Comparison of ENCODE assay signal across 12 cellular contexts in genomic region chr10:124416733-124417132, GRCh38. TPM values are rescaled to one million over a fixed set of nuclear protein-coding genes. Genes with fewer than 3 reads are reported as not detected.
DNase-seq lines count a peak whose midpoint lies in the region; ATAC-seq, FAIRE-seq and TF ChIP-seq lines count a peak whose summit lies in the region.
"Had no signal": no experiment of that assay in that cellular context is flagged by ENCODE, and none has a peak within 500 bp of the region (broad histone marks: within the 10 kb centered on the region; RNA-seq: fewer than 3 reads in every experiment).

No MANE protein-coding gene starts in this region.

- peaks cover 2 to 57% of the 10 kb centered on the region in 2 experiments for H3K79me2 ChIP-seq in H1 (ENCODE audit: control insufficient read depth in 1 of 2, insufficient read depth in 2 of 2, low read length in 2 of 2)

- H3K9me3 Mint-ChIP-seq in IgD-negative memory B cell: no peaks in the 10 kb centered on the region
- no peaks in the 10 kb centered on the region for H3K9me3 Mint-ChIP-seq in naive thymus-derived CD4-positive, alpha-beta T cell
- H3K9me3 Mint-ChIP-seq: activated B cell treated with CpG ODN at 0.5 μM for 24 hours had no signal

- no peak overlapping the region for H3K9ac ChIP-seq in H1 (replicated peaks in 1 of 4; ENCODE audit: extremely low read depth in 1 of 4, low read depth in 3 of 4, low read length in 3 of 4)

- peaks cover 7 to 15% (median 11%) of the 10 kb centered on the region in 3 donors for H3K4me1 Mint-ChIP-seq in IgD-negative memory B cell
- peaks cover 8 to 45% (median 35%) of the 10 kb centered on the region in 7 donors for H3K4me1 Mint-ChIP-seq in naive thymus-derived CD4-positive, alpha-beta T cell

- no peak overlapping the region for H3K18ac ChIP-seq in H1 (ENCODE audit: extremely low read depth, low read length)

- no peak overlapping the region for H2AFZ ChIP-seq in H1 (ENCODE audit: low read length)

- H3K27me3 Mint-ChIP-seq in IgD-negative memory B cell: peaks cover 2% of the 10 kb centered on the region
- peaks cover 0 to 11% (median 0%) of the 10 kb centered on the region in 5 donors for H3K27me3 Mint-ChIP-seq in naive thymus-derived CD4-positive, alpha-beta T cell

- no peaks in the 10 kb centered on the region for H3K9me3 ChIP-seq in H1 (ENCODE audit: insufficient read depth in 2 of 2, low read depth in 1 of 2, low read length in 1 of 2)
- H3K9me3 ChIP-seq in naive thymus-derived CD4-positive, alpha-beta T cell (ENCODE audit: control insufficient read depth in 2 of 3, low read length in 3 of 3): no peaks in the 10 kb centered on the region

- DNase-seq in AG10803 (ENCODE audit: low read depth) (peak; percentile 66), H1 (ENCODE audit: low read depth in 1 of 2, low spot score in 2 of 2) (no peak), NCI-H446 (lab: John Stamatoyannopoulos, UW) (no peak), hypothalamus (lab: John Stamatoyannopoulos, UW) (no peak), DMS153 treated with DMSO at 0.1 percent for 48 hours (lab: John Stamatoyannopoulos, UW; ENCODE audit: unreplicated experiment) (no peak)
- DNase-seq in naive thymus-derived CD4-positive, alpha-beta T cell: no peak
- DNase-seq in effector CD4-positive, alpha-beta T cell: no peak
- DNase-seq: activated B cell treated with CpG ODN at 0.5 μM for 24 hours; islet precursor cell; stimulated activated CD4-positive, alpha-beta T cell treated with anti-CD3 and anti-CD28 coated beads, Interleukin-12 subunit alpha, Interleukin-12 subunit beta, amount 100 ng/mL, for 4 hours had no signal

- H2AK5ac ChIP-seq in H1 (ENCODE audit: low read depth, low read length): no peak overlapping the region

- peaks cover 0 to 5% of the 10 kb centered on the region in 2 experiments for H4K20me1 ChIP-seq in H1 (replicated peaks in 1 of 2; ENCODE audit: control insufficient read depth in 1 of 2, insufficient read depth in 2 of 2, low read length in 2 of 2)

- H3K56ac ChIP-seq in H1 (replicated peaks; ENCODE audit: insufficient read length, low read depth, low read length): no peak overlapping the region

- no peak overlapping the region for H3K4ac ChIP-seq in H1 (replicated peaks; ENCODE audit: insufficient read length, low read depth, low read length)

- no peak overlapping the region for H3K14ac ChIP-seq in H1 (ENCODE audit: insufficient read length)

- FAIRE-seq in H1 (lab: Jason Lieb, UNC): no peak
- FAIRE-seq: D721Med had no signal

- TF ChIP-seq CTCF in AG10803 (conservative IDR thresholded peaks at IDR 0.05; ENCODE audit: low read length): no peak
- no peak for TF ChIP-seq CTCF in H1 (IDR thresholded peaks at IDR 0.05; ENCODE audit: control extremely low read depth in 1 of 3, insufficient read depth in 1 of 3, low read depth in 1 of 3, low read length in 3 of 3)

- CTCF ChIA-PET in H1 (lab: Charles Lee; ENCODE audit: partially characterized antibody): interaction anchor here (0.8 to 4.3 kb wide), 5 partner anchors 12 to 199 kb away, joined by 3 to 20 read pairs (median 3); no protein-coding TSS in a partner anchor
- CTCF ChIA-PET in naive thymus-derived CD4-positive, alpha-beta T cell (lab: Charles Lee): interaction anchor here (0.6 kb wide), 1 partner anchor 424 kb away, joined by 3 read pairs; no protein-coding TSS in a partner anchor

- H2BK20ac ChIP-seq in H1 (ENCODE audit: low read length): no peak overlapping the region

- H4K8ac ChIP-seq in H1 (ENCODE audit: extremely low read depth, insufficient read depth, low read length): no peak overlapping the region

- H4K91ac ChIP-seq in H1 (replicated peaks; ENCODE audit: insufficient read length, low read length): no peak overlapping the region

- H3K4me3 Mint-ChIP-seq in IgD-negative memory B cell: peak overlapping the region in 3 of 4 donors; percentile 16 to 83 (median 43)
- H3K4me3 Mint-ChIP-seq in naive thymus-derived CD4-positive, alpha-beta T cell: peak overlapping the region in 9 of 10 donors; percentile 32 to 87 (median 53)

- H2BK5ac ChIP-seq in H1 (ENCODE audit: low read depth, low read length): no peak overlapping the region

- H2BK15ac ChIP-seq in H1 (ENCODE audit: low read length): no peak overlapping the region

- peak overlapping the region; percentile 7 to 56; a peak in 2 of 4 replicates for H3K4me2 ChIP-seq in H1 (ENCODE audit: insufficient read depth in 1 of 2, low read depth in 2 of 2, low read length in 2 of 2)

- no peak overlapping the region for H2BK12ac ChIP-seq in H1 (ENCODE audit: low read depth, low read length)

- POLR2A ChIA-PET in H1 (lab: Charles Lee; ENCODE audit: partially characterized antibody): interaction anchor here (2.5 to 4.7 kb wide), 6 partner anchors 10 to 49 kb away, joined by 17 to 43 read pairs (median 20); partner anchors contain the start of gene NKX1-2
- POLR2A ChIA-PET in naive thymus-derived CD4-positive, alpha-beta T cell (lab: Charles Lee): interaction anchor here (0.6 to 1.5 kb wide), 2 partner anchors 15 to 48 kb away, joined by 3 read pairs; no protein-coding TSS in a partner anchor

- intact Hi-C loops in naive thymus-derived CD4-positive, alpha-beta T cell (cut with micrococcal nuclease): loop anchor here (5.0 to 10.0 kb wide), 3 partner anchors 228 to 376 kb away; partner anchors contain the start of genes EEF1AKMT2 (in 1 of the 2) and FAM53B (in 1 of the 2)

- TF ChIP-seq RAD21 in H1 (IDR thresholded peaks at IDR 0.05 in 1 of 2, conservative IDR thresholded peaks at IDR 0.05 in 1 of 2; ENCODE audit: low read depth in 2 of 2, low read length in 2 of 2): no peak

- H2BK120ac ChIP-seq in H1 (replicated peaks; ENCODE audit: low read depth, low read length): no peak overlapping the region

- ATAC-seq in naive thymus-derived CD4-positive, alpha-beta T cell: no peak

- H3K4me3 ChIP-seq in AG10803 (ENCODE audit: low read length): peak overlapping the region; percentile 2; the same call in 1 of the 2 replicates
- H3K4me3 ChIP-seq in H1 (ENCODE audit: extremely low read depth in 1 of 4, insufficient read depth in 2 of 4, low read depth in 3 of 4, low read length in 4 of 4): no peak overlapping the region
- no peak overlapping the region for H3K4me3 ChIP-seq in naive thymus-derived CD4-positive, alpha-beta T cell (ENCODE audit: low read length)

- H3K23ac ChIP-seq in H1 (ENCODE audit: insufficient read length): no peak overlapping the region

- H3K4me1 ChIP-seq in H1 (replicated peaks in 1 of 4; ENCODE audit: control insufficient read depth in 3 of 4, insufficient read depth in 4 of 4, low read length in 3 of 4): peaks cover 1 to 5% (median 2%) of the 10 kb centered on the region in 4 experiments; a peak in 5 of 7 replicates
- H3K4me1 ChIP-seq in naive thymus-derived CD4-positive, alpha-beta T cell (ENCODE audit: control insufficient read depth in 2 of 2, insufficient read depth in 2 of 2, low read length in 2 of 2): peaks cover 8 to 10% of the 10 kb centered on the region in 2 donors

- H3K36me3 ChIP-seq in H1 (ENCODE audit: control insufficient read depth in 2 of 4, insufficient read depth in 4 of 4, low read length in 3 of 4): no peaks in the 10 kb centered on the region; a peak in 1 of 8 replicates
- no peaks in the 10 kb centered on the region for H3K36me3 ChIP-seq in naive thymus-derived CD4-positive, alpha-beta T cell (ENCODE audit: control insufficient read depth in 2 of 3, insufficient read depth in 3 of 3, low read length in 3 of 3)

- H3K27ac ChIP-seq in H1 (ENCODE audit: low read depth, low read length): no peak overlapping the region
- H3K27ac ChIP-seq in naive thymus-derived CD4-positive, alpha-beta T cell (ENCODE audit: low read depth, low read length): no peak overlapping the region

- H3K79me1 ChIP-seq in H1 (ENCODE audit: low read depth, low read length): no peaks in the 10 kb centered on the region; the same call in 1 of the 2 replicates

- no peak overlapping the region for H4K5ac ChIP-seq in H1 (ENCODE audit: insufficient read length, low read depth, low read length)

- H3K27ac Mint-ChIP-seq in IgD-negative memory B cell: no peak overlapping the region
- H3K27ac Mint-ChIP-seq in naive thymus-derived CD4-positive, alpha-beta T cell: peak overlapping the region in 2 of 9 donors; percentile 13 to 47
- H3K27ac Mint-ChIP-seq: activated B cell treated with CpG ODN at 0.5 μM for 24 hours had no signal

- WGBS in H1 (ENCODE audit: extremely low coverage in 1 of 2, insufficient coverage in 1 of 2, insufficient read length in 1 of 2, insufficient replicate concordance in 2 of 2, low coverage in 1 of 2, low lambda C conversion rate in 2 of 2, missing lambda C conversion rate in 1 of 2), 2 experiments: 90% methylated on average over 6 of the region's 6 CpGs; no CpG with 5 or more reads in 1 of the 2 experiments

- TF ChIP-seq POLR2A in H1 (IDR thresholded peaks at IDR 0.05; ENCODE audit: control extremely low read depth in 1 of 2, low read depth in 2 of 2, low read length in 2 of 2): no peak

- peaks cover 0 to 2% (median 0%) of the 10 kb centered on the region in 4 experiments; a peak in 1 of 7 replicates for H3K27me3 ChIP-seq in H1 (replicated peaks in 1 of 4; ENCODE audit: control insufficient read depth in 3 of 4, extremely low read depth in 1 of 4, insufficient read depth in 3 of 4, low read length in 3 of 4)
- H3K27me3 ChIP-seq in naive thymus-derived CD4-positive, alpha-beta T cell (ENCODE audit: control insufficient read depth in 2 of 2, insufficient read depth in 2 of 2, low read length in 2 of 2): no peaks in the 10 kb centered on the region

- TF ChIP-seq EP300 in H1 (IDR thresholded peaks at IDR 0.05; ENCODE audit: borderline replicate concordance in 1 of 2, low read depth in 2 of 2, low read length in 2 of 2): no peak

- H3K23me2 ChIP-seq in H1 (ENCODE audit: low read depth, low read length): peaks cover 7% of the 10 kb centered on the region; the same call in 1 of the 2 replicates

- no peaks in the 10 kb centered on the region for H3K36me3 Mint-ChIP-seq in IgD-negative memory B cell
- H3K36me3 Mint-ChIP-seq in naive thymus-derived CD4-positive, alpha-beta T cell: peaks cover 0 to 8% (median 3%) of the 10 kb centered on the region in 5 donors

RNA-seq across cellular contexts. Expression of gene OAT, which starts 2.0 kb away (rescaled TPM):
- polyA plus RNA-seq in IgD-negative memory B cell (46.4 TPM), H1 (2011; rRNA removed) (40.3 and 67.8 TPM in 2 replicates)
- total RNA-seq in H1 (2021; fragmentation: NEBNext Ultra II Directional; extraction: Animal tissue kit (Norgen Biotek cat#: 25700)): 121 TPM in 2 replicates
- polyA plus RNA-seq in H1 (2011; cell fraction: cytosol; rRNA removed): 78.9 TPM
- polyA plus RNA-seq in H1 (2011; cell fraction: nucleus; rRNA removed): 33.9 TPM
- 69.7 to 96.8 TPM (median 81.5 TPM) in 4 replicates for polyA plus RNA-seq in H1 (2012, experiment 1 of 2)
- 10.6 TPM for polyA plus RNA-seq in H1 (2012, experiment 2 of 2)
- 57.5 TPM for polyA plus RNA-seq in H1 (2013, experiment 1 of 2)
- 54.5 TPM for polyA plus RNA-seq in H1 (2013, experiment 2 of 2)
- 65.2 and 99.5 TPM in 2 replicates for polyA minus RNA-seq in H1 (2011; rRNA and poly(A)+ RNA removed)
- 42.3 TPM for polyA minus RNA-seq in H1 (2011; cell fraction: cytosol; rRNA and poly(A)+ RNA removed)
- polyA minus RNA-seq in H1 (2011; cell fraction: nucleus; rRNA and poly(A)+ RNA removed): 33.1 TPM
- 10 to 100 TPM; 29.6 to 47.0 (median 39.1) TPM for total RNA-seq in naive thymus-derived CD4-positive, alpha-beta T cell
- 10 to 100 TPM; 78.9 to 80.0 TPM for polyA plus RNA-seq in naive thymus-derived CD4-positive, alpha-beta T cell

RNA-seq across cellular contexts. Expression of gene NKX1-2, which starts 33.1 kb away (rescaled TPM):
- polyA plus RNA-seq in IgD-negative memory B cell: not detected
- total RNA-seq in H1 (2021; fragmentation: NEBNext Ultra II Directional; extraction: Animal tissue kit (Norgen Biotek cat#: 25700)): 33.9 and 34.9 TPM in 2 replicates
- polyA plus RNA-seq in H1 (2011; rRNA removed): 11.5 and 12.7 TPM in 2 replicates
- 17.0 TPM for polyA plus RNA-seq in H1 (2011; cell fraction: cytosol; rRNA removed)
- polyA plus RNA-seq in H1 (2011; cell fraction: nucleus; rRNA removed): 9.4 TPM
- polyA plus RNA-seq in H1 (2012, experiment 1 of 2): 17.0 to 28.5 TPM (median 22.6 TPM) in 4 replicates
- 25.6 TPM for polyA plus RNA-seq in H1 (2012, experiment 2 of 2)
- 22.8 TPM for polyA plus RNA-seq in H1 (2013, experiment 1 of 2)
- polyA plus RNA-seq in H1 (2013, experiment 2 of 2): 23.9 TPM
- 18.1 and 19.2 TPM in 2 replicates for polyA minus RNA-seq in H1 (2011; rRNA and poly(A)+ RNA removed)
- 29.8 TPM for polyA minus RNA-seq in H1 (2011; cell fraction: cytosol; rRNA and poly(A)+ RNA removed)
- 15.2 TPM for polyA minus RNA-seq in H1 (2011; cell fraction: nucleus; rRNA and poly(A)+ RNA removed)
- not detected for total RNA-seq in naive thymus-derived CD4-positive, alpha-beta T cell
- not detected for polyA plus RNA-seq in naive thymus-derived CD4-positive, alpha-beta T cell
- total RNA-seq: activated B cell treated with CpG ODN at 0.5 μM for 24 hours had no signal

RNA-seq across cellular contexts. Expression of gene LHPP, which starts 44.9 kb away (rescaled TPM):
- polyA plus RNA-seq in IgD-negative memory B cell (52.0 TPM), H1 (2011; rRNA removed) (45.0 and 50.5 TPM in 2 replicates)
- 26.0 and 27.5 TPM in 2 replicates for total RNA-seq in H1 (2021; fragmentation: NEBNext Ultra II Directional; extraction: Animal tissue kit (Norgen Biotek cat#: 25700))
- 39.2 TPM for polyA plus RNA-seq in H1 (2011; cell fraction: cytosol; rRNA removed)
- polyA plus RNA-seq in H1 (2011; cell fraction: nucleus; rRNA removed): 40.4 TPM
- polyA plus RNA-seq in H1 (2012, experiment 1 of 2): 20.9 to 42.0 TPM (median 37.2 TPM) in 4 replicates
- 36.6 TPM for polyA plus RNA-seq in H1 (2012, experiment 2 of 2)
- 18.9 TPM for polyA plus RNA-seq in H1 (2013, experiment 1 of 2)
- 18.9 TPM for polyA plus RNA-seq in H1 (2013, experiment 2 of 2)
- 19.6 and 21.2 TPM in 2 replicates for polyA minus RNA-seq in H1 (2011; rRNA and poly(A)+ RNA removed)
- 10.4 TPM for polyA minus RNA-seq in H1 (2011; cell fraction: cytosol; rRNA and poly(A)+ RNA removed)
- 24.9 TPM for polyA minus RNA-seq in H1 (2011; cell fraction: nucleus; rRNA and poly(A)+ RNA removed)
- 10 to 100 TPM; 19.8 to 31.2 (median 27.6) TPM for total RNA-seq in naive thymus-derived CD4-positive, alpha-beta T cell
- 10 to 100 TPM; 21.5 to 23.4 TPM for polyA plus RNA-seq in naive thymus-derived CD4-positive, alpha-beta T cell

Comparison
In these comparisons a context has a peak if more than half of its experiments do, and no peak if none do; other contexts are left out.
1. RNA of gene NKX1-2, which starts 33.1 kb away (polyA plus RNA-seq): 9.4 to 28.5 TPM in H1; not detected in IgD-negative memory B cell (single experiment) and not detected in naive thymus-derived CD4-positive, alpha-beta T cell; every median in the first group is over 10 times any median in the second.